15 cellular contexts compared by ENCODE assay signal in genomic region chr16:77963185-77964044, GRCh38. TPM values are rescaled to one million over a fixed set of nuclear protein-coding genes. Genes with fewer than 3 reads are reported as not detected.
DNase-seq lines count a peak whose midpoint lies in the region; ATAC-seq, FAIRE-seq and TF ChIP-seq lines count a peak whose summit lies in the region.
"Had no signal": no experiment of that assay in that cellular context is flagged by ENCODE, and none has a peak within 500 bp of the region (broad histone marks: within the 10 kb centered on the region; RNA-seq: fewer than 3 reads in every experiment).

No MANE protein-coding gene starts in this region.

- H3K36me3 ChIP-seq in bronchial epithelial cell (ENCODE audit: control insufficient read depth, insufficient read depth, low read length), result no peaks in the 10 kb centered on the region
- H3K36me3 ChIP-seq: right lobe of liver, tibial artery had no signal

- no peak for DNase-seq in activated naive CD4-positive, alpha-beta T cell treated with anti-CD3 and anti-CD28 coated beads, Interleukin-2, amount 10 ng/mL, durations not matched to agents 7 days and 5 days
- no peak for DNase-seq in activated naive CD4-positive, alpha-beta T cell (lab: John Stamatoyannopoulos, UW)
- DNase-seq in bronchial epithelial cell (ENCODE audit: low read depth) (no peak), Kasumi-1 (lab: John Stamatoyannopoulos, UW) (no peak), NCI-H526 (lab: John Stamatoyannopoulos, UW) (no peak), NCI-H1092 (lab: John Stamatoyannopoulos, UW) (no peak)
- no peak for DNase-seq in activated CD8-positive, alpha-beta T cell treated with anti-CD3 and anti-CD28 coated beads, Interleukin-2, amount 10 ng/mL, durations not matched to agents 7 days and 5 days
- DNase-seq: activated CD4-positive, alpha-beta T cell treated with anti-CD3 and anti-CD28 coated beads for 48 hours; activated naive CD8-positive, alpha-beta T cell treated with anti-CD3 and anti-CD28 coated beads, Interleukin-2, amount 10 ng/mL, durations not matched to agents 7 days and 5 days; DMS79 treated with DMSO at 0.1 percent for 48 hours; NCI-H510A; right lobe of liver; tibial artery had no signal

- no peak for TF ChIP-seq CTCF in bronchial epithelial cell (IDR thresholded peaks at IDR 0.05; ENCODE audit: insufficient read depth, low read length, severe bottlenecking)

- H3K27ac Mint-ChIP-seq in activated naive CD4-positive, alpha-beta T cell treated with anti-CD3 and anti-CD28 coated beads, Interleukin-2, amount 10 ng/mL, durations not matched to agents 7 days and 5 days, result no peak overlapping the region
- no peak overlapping the region for H3K27ac Mint-ChIP-seq in activated CD8-positive, alpha-beta T cell treated with anti-CD3 and anti-CD28 coated beads, Interleukin-2, amount 10 ng/mL, durations not matched to agents 7 days and 5 days
- H3K27ac Mint-ChIP-seq: activated naive CD8-positive, alpha-beta T cell treated with anti-CD3 and anti-CD28 coated beads, Interleukin-2, amount 10 ng/mL, durations not matched to agents 7 days and 5 days had no signal

- CTCF ChIA-PET in activated naive CD4-positive, alpha-beta T cell treated with anti-CD3 and anti-CD28 coated beads, Interleukin-2, amount 10 ng/mL, durations not matched to agents 7 days and 5 days (lab: Charles Lee), result no interaction called here
- CTCF ChIA-PET in activated CD8-positive, alpha-beta T cell treated with anti-CD3 and anti-CD28 coated beads, Interleukin-2, amount 10 ng/mL, durations not matched to agents 7 days and 5 days (lab: Charles Lee), result interaction anchor here (1.2 kb wide), 1 partner anchor 287 kb away, joined by 3 read pairs; no protein-coding TSS in a partner anchor

- no peaks in the 10 kb centered on the region for H3K27me3 ChIP-seq in bronchial epithelial cell (ENCODE audit: control insufficient read depth, insufficient read depth, low read length)
- H3K27me3 ChIP-seq: right lobe of liver had no signal

- peak; percentile 55 for ATAC-seq in HG03378 (IDR thresholded peaks at IDR 0.05; ENCODE audit: unreplicated experiment)
- no peak for ATAC-seq in activated CD8-positive, alpha-beta T cell treated with anti-CD3 and anti-CD28 coated beads, Interleukin-2, amount 10 ng/mL, durations not matched to agents 7 days and 5 days
- ATAC-seq: right lobe of liver had no signal

- POLR2A ChIA-PET in activated CD8-positive, alpha-beta T cell treated with anti-CD3 and anti-CD28 coated beads, Interleukin-2, amount 10 ng/mL, durations not matched to agents 7 days and 5 days (lab: Charles Lee), result no interaction called here

- H3K9me3 Mint-ChIP-seq in activated naive CD4-positive, alpha-beta T cell treated with anti-CD3 and anti-CD28 coated beads, Interleukin-2, amount 10 ng/mL, durations not matched to agents 7 days and 5 days, result no peaks in the 10 kb centered on the region
- H3K9me3 Mint-ChIP-seq in activated CD8-positive, alpha-beta T cell treated with anti-CD3 and anti-CD28 coated beads, Interleukin-2, amount 10 ng/mL, durations not matched to agents 7 days and 5 days (ENCODE audit: insufficient read depth), result no peaks in the 10 kb centered on the region
- H3K9me3 Mint-ChIP-seq: activated naive CD8-positive, alpha-beta T cell treated with anti-CD3 and anti-CD28 coated beads, Interleukin-2, amount 10 ng/mL, durations not matched to agents 7 days and 5 days had no signal

- H3K27me3 Mint-ChIP-seq in activated naive CD4-positive, alpha-beta T cell treated with anti-CD3 and anti-CD28 coated beads, Interleukin-2, amount 10 ng/mL, durations not matched to agents 7 days and 5 days, result peaks cover 12% of the 10 kb centered on the region
- H3K27me3 Mint-ChIP-seq in activated CD8-positive, alpha-beta T cell treated with anti-CD3 and anti-CD28 coated beads, Interleukin-2, amount 10 ng/mL, durations not matched to agents 7 days and 5 days (ENCODE audit: low read depth), result peaks cover 5% of the 10 kb centered on the region

- H3K4me1 Mint-ChIP-seq in activated naive CD4-positive, alpha-beta T cell treated with anti-CD3 and anti-CD28 coated beads, Interleukin-2, amount 10 ng/mL, durations not matched to agents 7 days and 5 days, result no peaks in the 10 kb centered on the region
- H3K4me1 Mint-ChIP-seq in activated CD8-positive, alpha-beta T cell treated with anti-CD3 and anti-CD28 coated beads, Interleukin-2, amount 10 ng/mL, durations not matched to agents 7 days and 5 days (ENCODE audit: low read depth), result no peaks in the 10 kb centered on the region

- no peak overlapping the region for H3K4me3 ChIP-seq in bronchial epithelial cell (ENCODE audit: low read depth, low read length)
- H3K4me3 ChIP-seq: right lobe of liver, tibial artery had no signal

- peak; percentile 58 for FAIRE-seq in bronchial epithelial cell (lab: Jason Lieb, UNC)
- FAIRE-seq: A204.1 had no signal

- H3K36me3 Mint-ChIP-seq in activated naive CD4-positive, alpha-beta T cell treated with anti-CD3 and anti-CD28 coated beads, Interleukin-2, amount 10 ng/mL, durations not matched to agents 7 days and 5 days, result no peaks in the 10 kb centered on the region
- H3K36me3 Mint-ChIP-seq in activated CD8-positive, alpha-beta T cell treated with anti-CD3 and anti-CD28 coated beads, Interleukin-2, amount 10 ng/mL, durations not matched to agents 7 days and 5 days (ENCODE audit: low read depth), result no peaks in the 10 kb centered on the region
- H3K36me3 Mint-ChIP-seq: activated naive CD8-positive, alpha-beta T cell treated with anti-CD3 and anti-CD28 coated beads, Interleukin-2, amount 10 ng/mL, durations not matched to agents 7 days and 5 days had no signal

- peak overlapping the region; percentile 10 for H3K4me3 Mint-ChIP-seq in activated naive CD4-positive, alpha-beta T cell treated with anti-CD3 and anti-CD28 coated beads, Interleukin-2, amount 10 ng/mL, durations not matched to agents 7 days and 5 days
- no peak overlapping the region for H3K4me3 Mint-ChIP-seq in activated CD8-positive, alpha-beta T cell treated with anti-CD3 and anti-CD28 coated beads, Interleukin-2, amount 10 ng/mL, durations not matched to agents 7 days and 5 days
- H3K4me3 Mint-ChIP-seq: activated naive CD8-positive, alpha-beta T cell treated with anti-CD3 and anti-CD28 coated beads, Interleukin-2, amount 10 ng/mL, durations not matched to agents 7 days and 5 days had no signal

RNA-seq across cellular contexts. Expression of gene CLEC3A, which starts 58.9 kb away (rescaled TPM):
- not detected in 2 replicates for total RNA-seq in bronchial epithelial cell
- not detected for total RNA-seq in activated CD8-positive, alpha-beta T cell treated with anti-CD3 and anti-CD28 coated beads, Interleukin-2, amount 10 ng/mL, durations not matched to agents 7 days and 5 days
- total RNA-seq: activated naive CD8-positive, alpha-beta T cell treated with anti-CD3 and anti-CD28 coated beads, Interleukin-2, amount 10 ng/mL, durations not matched to agents 7 days and 5 days; right lobe of liver had no signal
